Comparison of ENCODE assay signal across 1 cellular context in genomic region chr2:20534913-20535801, GRCh38.
A peak's percentile ranks its signal among the peaks of the same experiment; 100 is the strongest.
TF ChIP-seq lines count a peak whose summit lies in the region.

No MANE protein-coding gene starts in this region.

TF ChIP-seq in HepG2, 621 proteins besides CTCF, POLR2A, EP300 and RAD21 (continued from another document and continues in another):
- TF ChIP-seq, protein P1, sequence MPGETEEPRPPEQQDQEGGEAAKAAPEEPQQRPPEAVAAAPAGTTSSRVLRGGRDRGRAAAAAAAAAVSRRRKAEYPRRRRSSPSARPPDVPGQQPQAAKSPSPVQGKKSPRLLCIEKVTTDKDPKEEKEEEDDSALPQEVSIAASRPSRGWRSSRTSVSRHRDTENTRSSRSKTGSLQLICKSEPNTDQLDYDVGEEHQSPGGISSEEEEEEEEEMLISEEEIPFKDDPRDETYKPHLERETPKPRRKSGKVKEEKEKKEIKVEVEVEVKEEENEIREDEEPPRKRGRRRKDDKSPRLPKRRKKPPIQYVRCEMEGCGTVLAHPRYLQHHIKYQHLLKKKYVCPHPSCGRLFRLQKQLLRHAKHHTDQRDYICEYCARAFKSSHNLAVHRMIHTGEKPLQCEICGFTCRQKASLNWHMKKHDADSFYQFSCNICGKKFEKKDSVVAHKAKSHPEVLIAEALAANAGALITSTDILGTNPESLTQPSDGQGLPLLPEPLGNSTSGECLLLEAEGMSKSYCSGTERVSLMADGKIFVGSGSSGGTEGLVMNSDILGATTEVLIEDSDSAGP (CRISPR knock-in tag; IDR thresholded peaks at IDR 0.05; ENCODE audit: borderline replicate concordance), result no peak; the same call in 1 of the 2 replicates
- no peak for TF ChIP-seq TEF (CRISPR knock-in tag; IDR thresholded peaks at IDR 0.05)
- no peak for TF ChIP-seq DR1 (CRISPR knock-in tag; IDR thresholded peaks at IDR 0.05)
- TF ChIP-seq ZNF383 (CRISPR knock-in tag; IDR thresholded peaks at IDR 0.05; ENCODE audit: borderline replicate concordance), result no peak
- TF ChIP-seq, protein P2, sequence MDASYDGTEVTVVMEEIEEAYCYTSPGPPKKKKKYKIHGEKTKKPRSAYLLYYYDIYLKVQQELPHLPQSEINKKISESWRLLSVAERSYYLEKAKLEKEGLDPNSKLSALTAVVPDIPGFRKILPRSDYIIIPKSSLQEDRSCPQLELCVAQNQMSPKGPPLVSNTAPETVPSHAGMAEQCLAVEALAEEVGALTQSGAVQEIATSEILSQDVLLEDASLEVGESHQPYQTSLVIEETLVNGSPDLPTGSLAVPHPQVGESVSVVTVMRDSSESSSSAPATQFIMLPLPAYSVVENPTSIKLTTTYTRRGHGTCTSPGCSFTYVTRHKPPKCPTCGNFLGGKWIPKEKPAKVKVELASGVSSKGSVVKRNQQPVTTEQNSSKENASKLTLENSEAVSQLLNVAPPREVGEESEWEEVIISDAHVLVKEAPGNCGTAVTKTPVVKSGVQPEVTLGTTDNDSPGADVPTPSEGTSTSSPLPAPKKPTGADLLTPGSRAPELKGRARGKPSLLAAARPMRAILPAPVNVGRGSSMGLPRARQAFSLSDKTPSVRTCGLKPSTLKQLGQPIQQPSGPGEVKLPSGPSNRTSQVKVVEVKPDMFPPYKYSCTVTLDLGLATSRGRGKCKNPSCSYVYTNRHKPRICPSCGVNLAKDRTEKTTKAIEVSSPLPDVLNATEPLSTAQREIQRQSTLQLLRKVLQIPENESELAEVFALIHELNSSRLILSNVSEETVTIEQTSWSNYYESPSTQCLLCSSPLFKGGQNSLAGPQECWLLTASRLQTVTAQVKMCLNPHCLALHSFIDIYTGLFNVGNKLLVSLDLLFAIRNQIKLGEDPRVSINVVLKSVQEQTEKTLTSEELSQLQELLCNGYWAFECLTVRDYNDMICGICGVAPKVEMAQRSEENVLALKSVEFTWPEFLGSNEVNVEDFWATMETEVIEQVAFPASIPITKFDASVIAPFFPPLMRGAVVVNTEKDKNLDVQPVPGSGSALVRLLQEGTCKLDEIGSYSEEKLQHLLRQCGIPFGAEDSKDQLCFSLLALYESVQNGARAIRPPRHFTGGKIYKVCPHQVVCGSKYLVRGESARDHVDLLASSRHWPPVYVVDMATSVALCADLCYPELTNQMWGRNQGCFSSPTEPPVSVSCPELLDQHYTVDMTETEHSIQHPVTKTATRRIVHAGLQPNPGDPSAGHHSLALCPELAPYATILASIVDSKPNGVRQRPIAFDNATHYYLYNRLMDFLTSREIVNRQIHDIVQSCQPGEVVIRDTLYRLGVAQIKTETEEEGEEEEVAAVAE (CRISPR knock-in tag; IDR thresholded peaks at IDR 0.05; ENCODE audit: borderline replicate concordance), result no peak
- no peak for TF ChIP-seq ZXDC (CRISPR knock-in tag; IDR thresholded peaks at IDR 0.05)
- no peak for TF ChIP-seq ELF4 (CRISPR knock-in tag; IDR thresholded peaks at IDR 0.05; ENCODE audit: borderline replicate concordance)
- no peak for TF ChIP-seq JDP2 (CRISPR knock-in tag; IDR thresholded peaks at IDR 0.05; ENCODE audit: borderline replicate concordance)
- TF ChIP-seq MAF1 (CRISPR knock-in tag; IDR thresholded peaks at IDR 0.05; ENCODE audit: borderline replicate concordance), result no peak
- no peak for TF ChIP-seq ZNF101 (CRISPR knock-in tag; IDR thresholded peaks at IDR 0.05; ENCODE audit: borderline replicate concordance, low read depth)
- 0 out of 2 replicates have a peak, but pooled peaks have one; percentile 1 for TF ChIP-seq SPEN (CRISPR knock-in tag; IDR thresholded peaks at IDR 0.05; ENCODE audit: low read depth)
- no peak for TF ChIP-seq NKX3-1 (CRISPR knock-in tag; IDR thresholded peaks at IDR 0.05)
- no peak for TF ChIP-seq ZFP82 (CRISPR knock-in tag; IDR thresholded peaks at IDR 0.05; ENCODE audit: borderline replicate concordance)
- TF ChIP-seq, protein P3, sequence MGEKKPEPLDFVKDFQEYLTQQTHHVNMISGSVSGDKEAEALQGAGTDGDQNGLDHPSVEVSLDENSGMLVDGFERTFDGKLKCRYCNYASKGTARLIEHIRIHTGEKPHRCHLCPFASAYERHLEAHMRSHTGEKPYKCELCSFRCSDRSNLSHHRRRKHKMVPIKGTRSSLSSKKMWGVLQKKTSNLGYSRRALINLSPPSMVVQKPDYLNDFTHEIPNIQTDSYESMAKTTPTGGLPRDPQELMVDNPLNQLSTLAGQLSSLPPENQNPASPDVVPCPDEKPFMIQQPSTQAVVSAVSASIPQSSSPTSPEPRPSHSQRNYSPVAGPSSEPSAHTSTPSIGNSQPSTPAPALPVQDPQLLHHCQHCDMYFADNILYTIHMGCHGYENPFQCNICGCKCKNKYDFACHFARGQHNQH (CRISPR knock-in tag; IDR thresholded peaks at IDR 0.05), result peak; percentile 67; the same call in 1 of the 2 replicates
- TF ChIP-seq ZNF44 (CRISPR knock-in tag; IDR thresholded peaks at IDR 0.05), result 0 out of 2 replicates have a peak, but pooled peaks have one; percentile 52
- no peak for TF ChIP-seq ZNF766 (CRISPR knock-in tag; IDR thresholded peaks at IDR 0.05; ENCODE audit: borderline replicate concordance)
- no peak for TF ChIP-seq ZNF484 (CRISPR knock-in tag; IDR thresholded peaks at IDR 0.05; ENCODE audit: borderline replicate concordance, low read depth)
- TF ChIP-seq ZNF7 (CRISPR knock-in tag; IDR thresholded peaks at IDR 0.05), result no peak
- no peak for TF ChIP-seq ADNP (CRISPR knock-in tag; IDR thresholded peaks at IDR 0.05)
- TF ChIP-seq ERF (CRISPR knock-in tag; IDR thresholded peaks at IDR 0.05), result no peak
- TF ChIP-seq, protein P4, sequence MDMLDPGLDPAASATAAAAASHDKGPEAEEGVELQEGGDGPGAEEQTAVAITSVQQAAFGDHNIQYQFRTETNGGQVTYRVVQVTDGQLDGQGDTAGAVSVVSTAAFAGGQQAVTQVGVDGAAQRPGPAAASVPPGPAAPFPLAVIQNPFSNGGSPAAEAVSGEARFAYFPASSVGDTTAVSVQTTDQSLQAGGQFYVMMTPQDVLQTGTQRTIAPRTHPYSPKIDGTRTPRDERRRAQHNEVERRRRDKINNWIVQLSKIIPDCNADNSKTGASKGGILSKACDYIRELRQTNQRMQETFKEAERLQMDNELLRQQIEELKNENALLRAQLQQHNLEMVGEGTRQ (IDR thresholded peaks at IDR 0.05; ENCODE audit: low read depth, low read length), result no peak
- TF ChIP-seq, protein P4 (CRISPR knock-in tag; IDR thresholded peaks at IDR 0.05; ENCODE audit: borderline replicate concordance), result no peak
- no peak for TF ChIP-seq TCF12 (IDR thresholded peaks at IDR 0.05)
- TF ChIP-seq TCF12 (CRISPR knock-in tag; IDR thresholded peaks at IDR 0.05), result no peak
- TF ChIP-seq, protein P5, sequence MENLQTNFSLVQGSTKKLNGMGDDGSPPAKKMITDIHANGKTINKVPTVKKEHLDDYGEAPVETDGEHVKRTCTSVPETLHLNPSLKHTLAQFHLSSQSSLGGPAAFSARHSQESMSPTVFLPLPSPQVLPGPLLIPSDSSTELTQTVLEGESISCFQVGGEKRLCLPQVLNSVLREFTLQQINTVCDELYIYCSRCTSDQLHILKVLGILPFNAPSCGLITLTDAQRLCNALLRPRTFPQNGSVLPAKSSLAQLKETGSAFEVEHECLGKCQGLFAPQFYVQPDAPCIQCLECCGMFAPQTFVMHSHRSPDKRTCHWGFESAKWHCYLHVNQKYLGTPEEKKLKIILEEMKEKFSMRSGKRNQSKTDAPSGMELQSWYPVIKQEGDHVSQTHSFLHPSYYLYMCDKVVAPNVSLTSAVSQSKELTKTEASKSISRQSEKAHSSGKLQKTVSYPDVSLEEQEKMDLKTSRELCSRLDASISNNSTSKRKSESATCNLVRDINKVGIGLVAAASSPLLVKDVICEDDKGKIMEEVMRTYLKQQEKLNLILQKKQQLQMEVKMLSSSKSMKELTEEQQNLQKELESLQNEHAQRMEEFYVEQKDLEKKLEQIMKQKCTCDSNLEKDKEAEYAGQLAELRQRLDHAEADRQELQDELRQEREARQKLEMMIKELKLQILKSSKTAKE (CRISPR knock-in tag; IDR thresholded peaks at IDR 0.05; ENCODE audit: borderline replicate concordance), result no peak
- no peak for TF ChIP-seq ZIK1 (CRISPR knock-in tag; IDR thresholded peaks at IDR 0.05; ENCODE audit: borderline replicate concordance, low read depth)
- no peak for TF ChIP-seq ZNF138 (CRISPR knock-in tag; IDR thresholded peaks at IDR 0.05; ENCODE audit: low read depth)
- TF ChIP-seq, protein P6, sequence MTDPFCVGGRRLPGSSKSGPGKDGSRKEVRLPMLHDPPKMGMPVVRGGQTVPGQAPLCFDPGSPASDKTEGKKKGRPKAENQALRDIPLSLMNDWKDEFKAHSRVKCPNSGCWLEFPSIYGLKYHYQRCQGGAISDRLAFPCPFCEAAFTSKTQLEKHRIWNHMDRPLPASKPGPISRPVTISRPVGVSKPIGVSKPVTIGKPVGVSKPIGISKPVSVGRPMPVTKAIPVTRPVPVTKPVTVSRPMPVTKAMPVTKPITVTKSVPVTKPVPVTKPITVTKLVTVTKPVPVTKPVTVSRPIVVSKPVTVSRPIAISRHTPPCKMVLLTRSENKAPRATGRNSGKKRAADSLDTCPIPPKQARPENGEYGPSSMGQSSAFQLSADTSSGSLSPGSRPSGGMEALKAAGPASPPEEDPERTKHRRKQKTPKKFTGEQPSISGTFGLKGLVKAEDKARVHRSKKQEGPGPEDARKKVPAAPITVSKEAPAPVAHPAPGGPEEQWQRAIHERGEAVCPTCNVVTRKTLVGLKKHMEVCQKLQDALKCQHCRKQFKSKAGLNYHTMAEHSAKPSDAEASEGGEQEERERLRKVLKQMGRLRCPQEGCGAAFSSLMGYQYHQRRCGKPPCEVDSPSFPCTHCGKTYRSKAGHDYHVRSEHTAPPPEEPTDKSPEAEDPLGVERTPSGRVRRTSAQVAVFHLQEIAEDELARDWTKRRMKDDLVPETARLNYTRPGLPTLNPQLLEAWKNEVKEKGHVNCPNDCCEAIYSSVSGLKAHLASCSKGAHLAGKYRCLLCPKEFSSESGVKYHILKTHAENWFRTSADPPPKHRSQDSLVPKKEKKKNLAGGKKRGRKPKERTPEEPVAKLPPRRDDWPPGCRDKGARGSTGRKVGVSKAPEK (CRISPR knock-in tag; IDR thresholded peaks at IDR 0.05; ENCODE audit: borderline replicate concordance), result no peak
- no peak for TF ChIP-seq NONO (IDR thresholded peaks at IDR 0.05)
- TF ChIP-seq NONO (CRISPR knock-in tag; conservative IDR thresholded peaks at IDR 0.05), result no peak
- TF ChIP-seq RBFOX2 (IDR thresholded peaks at IDR 0.05; ENCODE audit: low read depth, low read length), result no peak
- TF ChIP-seq ZNF777 (CRISPR knock-in tag; IDR thresholded peaks at IDR 0.05), result no peak
- TF ChIP-seq ZUFSP (CRISPR knock-in tag; IDR thresholded peaks at IDR 0.05; ENCODE audit: borderline replicate concordance), result no peak
- TF ChIP-seq ZNF557 (CRISPR knock-in tag; IDR thresholded peaks at IDR 0.05), result no peak
- TF ChIP-seq, protein P7, sequence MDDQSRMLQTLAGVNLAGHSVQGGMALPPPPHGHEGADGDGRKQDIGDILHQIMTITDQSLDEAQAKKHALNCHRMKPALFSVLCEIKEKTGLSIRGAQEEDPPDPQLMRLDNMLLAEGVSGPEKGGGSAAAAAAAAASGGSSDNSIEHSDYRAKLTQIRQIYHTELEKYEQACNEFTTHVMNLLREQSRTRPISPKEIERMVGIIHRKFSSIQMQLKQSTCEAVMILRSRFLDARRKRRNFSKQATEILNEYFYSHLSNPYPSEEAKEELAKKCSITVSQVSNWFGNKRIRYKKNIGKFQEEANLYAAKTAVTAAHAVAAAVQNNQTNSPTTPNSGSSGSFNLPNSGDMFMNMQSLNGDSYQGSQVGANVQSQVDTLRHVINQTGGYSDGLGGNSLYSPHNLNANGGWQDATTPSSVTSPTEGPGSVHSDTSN (CRISPR knock-in tag; IDR thresholded peaks at IDR 0.05; ENCODE audit: borderline replicate concordance), result no peak
- TF ChIP-seq SMYD3 (CRISPR knock-in tag; IDR thresholded peaks at IDR 0.05), result no peak; the same call in 1 of the 2 replicates
- TF ChIP-seq, protein P8, sequence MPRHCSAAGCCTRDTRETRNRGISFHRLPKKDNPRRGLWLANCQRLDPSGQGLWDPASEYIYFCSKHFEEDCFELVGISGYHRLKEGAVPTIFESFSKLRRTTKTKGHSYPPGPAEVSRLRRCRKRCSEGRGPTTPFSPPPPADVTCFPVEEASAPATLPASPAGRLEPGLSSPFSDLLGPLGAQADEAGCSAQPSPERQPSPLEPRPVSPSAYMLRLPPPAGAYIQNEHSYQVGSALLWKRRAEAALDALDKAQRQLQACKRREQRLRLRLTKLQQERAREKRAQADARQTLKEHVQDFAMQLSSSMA (CRISPR knock-in tag; IDR thresholded peaks at IDR 0.05), result 0 out of 2 replicates have a peak, but pooled peaks have one; percentile 55
- peak; percentile 73; the same call in 1 of the 2 replicates for TF ChIP-seq TBX2 (CRISPR knock-in tag; IDR thresholded peaks at IDR 0.05; ENCODE audit: borderline replicate concordance)
